Comparison of ENCODE assay signal across 8 cellular contexts in the genomic region with DNA sequence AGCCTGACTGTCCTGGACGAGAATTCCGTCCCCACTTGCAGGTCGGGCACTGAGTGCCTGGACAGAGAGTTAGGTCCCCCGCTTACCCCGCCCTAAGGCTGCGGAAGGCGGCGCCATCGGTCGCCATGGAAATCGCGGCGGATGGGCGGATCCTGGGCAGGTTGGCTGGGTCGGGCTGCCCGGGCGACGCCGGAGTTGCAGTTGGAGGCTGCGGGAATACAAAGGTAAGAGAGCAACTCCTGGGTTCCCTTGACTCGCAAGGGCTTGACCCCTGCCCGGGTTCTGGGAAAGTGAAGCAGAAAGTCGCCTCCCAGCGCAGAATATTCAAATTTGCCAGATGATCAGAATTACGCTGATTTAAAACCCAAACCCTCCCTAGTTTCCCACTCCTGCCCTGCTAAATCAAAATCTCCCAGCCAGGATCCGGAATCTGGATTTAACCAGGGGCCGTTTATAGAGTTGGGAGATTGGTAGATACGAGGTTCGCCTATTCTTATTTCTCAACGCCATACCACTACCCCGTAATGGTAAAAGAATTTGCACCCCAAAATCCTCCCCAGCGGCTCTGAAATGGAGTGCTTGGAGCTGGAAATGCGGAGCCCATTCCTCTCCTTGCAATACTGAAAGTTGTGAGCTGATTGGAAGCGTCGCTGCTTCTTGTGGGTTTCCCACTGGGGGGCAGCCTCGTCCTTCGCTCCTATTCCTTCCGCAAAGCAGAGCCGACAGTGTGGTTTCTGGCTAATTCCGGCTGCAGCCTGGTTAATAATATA.
DNase-seq lines count a peak whose midpoint lies in the region; ATAC-seq and TF ChIP-seq lines count a peak whose summit lies in the region.

No MANE protein-coding gene starts in this region.

- no peaks in the 10 kb centered on the region for H3K79me2 ChIP-seq in GM23338 (replicated peaks; ENCODE audit: insufficient read depth)

- H3K27ac ChIP-seq in GM23338 (ENCODE audit: low read depth): no peak overlapping the region

- H3K4me1 Mint-ChIP-seq in GM23338: peaks cover 5% of the 10 kb centered on the region; the same call in 2 of the 3 replicates

- H3K9me3 Mint-ChIP-seq in GM23338: peaks cover 29% of the 10 kb centered on the region

- TF ChIP-seq CTCF in GM23338 (conservative IDR thresholded peaks at IDR 0.05; ENCODE audit: low read depth in 2 of 2) (peak; percentile 82 to 91), WI38 (IDR thresholded peaks at IDR 0.05; ENCODE audit: low read depth, low read length) (0 out of 2 replicates have a peak, but pooled peaks have one; percentile 31), foreskin fibroblast (IDR thresholded peaks at IDR 0.05; ENCODE audit: low read depth, low read length) (peak; percentile 46)

- H3K9me2 ChIP-seq in GM23338 (ENCODE audit: insufficient read depth): no peaks in the 10 kb centered on the region

- H3K36me3 ChIP-seq in GM23338 (ENCODE audit: insufficient read depth): 0 out of 2 replicates have a peak, but pooled peaks cover 3% of the 10 kb centered on the region

- peak overlapping the region; percentile 96 for H3K4me3 Mint-ChIP-seq in GM23338

- peak; percentile 94 for DNase-seq in DMS153 treated with DMSO at 0.1 percent for 48 hours (lab: John Stamatoyannopoulos, UW; ENCODE audit: unreplicated experiment)
- peak; percentile 96 for DNase-seq in GM23338 (ENCODE audit: low spot score)
- DNase-seq in NCI-H1694 (lab: John Stamatoyannopoulos, UW): peak; percentile 87
- peak; percentile 57 to 80 for DNase-seq in foreskin fibroblast
- DNase-seq in myocyte (ENCODE audit: low read depth): peak; percentile 80
- peak; percentile 85 for DNase-seq in ureter (ENCODE audit: low spot score)
- no peak for DNase-seq in activated gamma-delta T cell (lab: John Stamatoyannopoulos, UW)

- H3K27me3 Mint-ChIP-seq in GM23338 (ENCODE audit: insufficient read depth, low read depth, poor library complexity): no peaks in the 10 kb centered on the region

- peaks cover 19% of the 10 kb centered on the region for H3K36me3 Mint-ChIP-seq in GM23338 (ENCODE audit: low read depth)

- H4K20me1 ChIP-seq in GM23338 (replicated peaks; ENCODE audit: insufficient read depth): no peaks in the 10 kb centered on the region

- ATAC-seq in GM23338: peak; percentile 94

- H3K27ac Mint-ChIP-seq in GM23338: peak overlapping the region; percentile 86

- H2AFZ ChIP-seq in GM23338: peak overlapping the region; percentile 94

- no peaks in the 10 kb centered on the region for H3K27me3 ChIP-seq in GM23338 (ENCODE audit: insufficient read depth)

- H3K4me3 ChIP-seq in GM23338 (peak overlapping the region; percentile 71), WI38 (ENCODE audit: low read depth, low read length) (peak overlapping the region; percentile 65), foreskin fibroblast (ENCODE audit: low read depth in 1 of 2, low read length in 2 of 2) (peak overlapping the region; percentile 62 to 81)

- H3K4me1 ChIP-seq in GM23338 (ENCODE audit: insufficient read depth): peaks cover 8% of the 10 kb centered on the region; the same call in 1 of the 2 replicates

- H3K4me2 ChIP-seq in GM23338: peak overlapping the region; percentile 86

- no peaks in the 10 kb centered on the region for H3F3A ChIP-seq in GM23338 (replicated peaks; ENCODE audit: low read depth)

TF ChIP-seq in GM23338, 12 proteins besides CTCF, POLR2A, EP300 and RAD21:
- TF ChIP-seq POLR2AphosphoS5 (IDR thresholded peaks at IDR 0.05; ENCODE audit: low read depth) (0 out of 2 replicates have a peak, but pooled peaks have one; percentile 36), ZNF462 (CRISPR knock-in tag; IDR thresholded peaks at IDR 0.05) (no peak)

Comparison
In these comparisons a context has a peak if more than half of its experiments do, and no peak if none do; other contexts are left out.
1. CTCF ChIP-seq: peak in every context shown above with its lines; median percentile 86 in GM23338; 46 in foreskin fibroblast; 31 in WI38.